10 cellular contexts compared by ENCODE assay signal in the genomic region with DNA sequence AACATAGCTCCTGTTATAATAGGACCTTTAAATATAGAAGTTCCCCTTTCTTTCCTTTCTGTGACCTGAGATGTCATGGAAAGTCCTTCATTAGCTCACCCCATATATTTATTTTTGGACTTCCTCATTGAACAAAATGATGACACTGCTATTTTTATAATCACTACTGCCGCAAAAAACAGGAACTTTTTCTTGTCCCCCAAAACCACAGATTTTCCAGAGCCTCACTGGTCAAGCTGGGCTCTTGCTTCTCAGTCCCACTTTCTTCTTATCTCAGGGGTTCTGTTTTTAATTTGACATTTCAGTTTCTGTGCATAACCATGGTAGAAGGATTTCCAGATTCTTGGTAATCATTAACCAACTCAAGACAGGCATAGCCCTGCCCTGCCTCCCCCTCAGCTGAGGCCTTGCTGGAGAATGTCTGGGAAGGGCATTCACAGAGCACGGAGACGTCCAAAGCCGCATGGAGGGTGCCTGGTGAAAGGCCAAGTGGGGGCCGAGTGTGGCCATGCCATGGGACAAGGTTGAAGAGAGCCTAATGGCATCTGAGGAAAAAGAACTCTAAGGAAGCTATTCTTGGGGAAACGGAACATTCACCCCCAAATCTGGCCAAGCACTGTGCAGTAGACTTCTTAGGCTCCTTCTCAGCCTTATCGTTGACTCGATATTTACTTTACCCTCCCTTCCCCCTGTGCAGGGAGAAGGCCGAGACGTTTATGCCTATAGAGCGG.
DNase-seq lines count a peak whose midpoint lies in the region; ATAC-seq and TF ChIP-seq lines count a peak whose summit lies in the region.
"Had no signal": no experiment of that assay in that cellular context is flagged by ENCODE, and none has a peak within 500 bp of the region (broad histone marks: within the 10 kb centered on the region; RNA-seq: fewer than 3 reads in every experiment).

No MANE protein-coding gene starts in this region.

- H3K4me1 Mint-ChIP-seq in IgD-negative memory B cell (peaks cover 8 to 21% (median 9%) of the 10 kb centered on the region in 3 donors), osteocyte (ENCODE audit: unreplicated experiment) (peaks cover 20% of the 10 kb centered on the region)
- H3K4me1 Mint-ChIP-seq: central memory CD8-positive, alpha-beta T cell had no signal

- H3K27ac Mint-ChIP-seq in IgD-negative memory B cell (peak overlapping the region in 2 of 3 donors; percentile 29 to 55), osteocyte (ENCODE audit: unreplicated experiment) (no peak overlapping the region)

- no peaks in the 10 kb centered on the region for H3K27me3 ChIP-seq in GM06990 (replicated peaks; ENCODE audit: control insufficient read depth, insufficient read depth, low read length)
- H3K27me3 ChIP-seq: SJSA1 had no signal

- ATAC-seq in GM21619 (IDR thresholded peaks at IDR 0.05; ENCODE audit: unreplicated experiment), result peak; percentile 68

- H3K36me3 ChIP-seq in GM06990 (ENCODE audit: control insufficient read depth, insufficient read depth, low read length), result no peaks in the 10 kb centered on the region
- H3K36me3 ChIP-seq: SJSA1 had no signal

- DNase-seq in GM06990 (ENCODE audit: extremely low read depth, insufficient read length) (peak; percentile 71), kidney tubule cell (ENCODE audit: low spot score) (peak; percentile 93), osteocyte (ENCODE audit: extremely low spot score, unreplicated experiment) (no peak), cortex of kidney (lab: John Stamatoyannopoulos, UW) (no peak)
- no peak for DNase-seq in activated CD4-positive, CD25-positive, alpha-beta regulatory T cell treated with anti-CD3 and anti-CD28 coated beads, Interleukin-2, amount 50 U/mL, for 72 hours
- DNase-seq in stimulated activated naive CD4-positive, alpha-beta T cell treated with Interleukin-2 at 50 U/mL for 16 hours (lab: John Stamatoyannopoulos, UW), result no peak

- TF ChIP-seq CTCF in GM06990 (IDR thresholded peaks at IDR 0.05; ENCODE audit: insufficient read depth, low read length, poor library complexity, severe bottlenecking) (no peak), osteocyte (IDR thresholded peaks at IDR 0.05) (no peak)

- H3K4me3 ChIP-seq in GM06990 (replicated peaks; ENCODE audit: low read depth, low read length), result no peak overlapping the region
- H3K4me3 ChIP-seq: SJSA1 had no signal

- H3K9me3 Mint-ChIP-seq in IgD-negative memory B cell, result peaks cover 0 to 5% (median 2%) of the 10 kb centered on the region in 3 donors
- H3K9me3 Mint-ChIP-seq in osteocyte (ENCODE audit: unreplicated experiment), result no peaks in the 10 kb centered on the region
- H3K9me3 Mint-ChIP-seq: central memory CD8-positive, alpha-beta T cell had no signal

- H3K4me3 Mint-ChIP-seq in IgD-negative memory B cell (peak overlapping the region in 2 of 4 donors; percentile 13 to 41), osteocyte (ENCODE audit: unreplicated experiment) (no peak overlapping the region)
- H3K4me3 Mint-ChIP-seq: central memory CD8-positive, alpha-beta T cell had no signal

- peaks cover under 1% of the 10 kb centered on the region for H3K27me3 Mint-ChIP-seq in IgD-negative memory B cell
- no peaks in the 10 kb centered on the region for H3K27me3 Mint-ChIP-seq in osteocyte (ENCODE audit: unreplicated experiment)
- H3K27me3 Mint-ChIP-seq: central memory CD8-positive, alpha-beta T cell had no signal

- H3K36me3 Mint-ChIP-seq in IgD-negative memory B cell, result no peaks in the 10 kb centered on the region
- H3K36me3 Mint-ChIP-seq in osteocyte (ENCODE audit: unreplicated experiment), result no peaks in the 10 kb centered on the region

Comparison
In these comparisons a context has a peak if more than half of its experiments do, and no peak if none do; other contexts are left out.
1. DNase-seq: peak in GM06990 (single experiment) and kidney tubule cell (single experiment); none in osteocyte (single experiment), activated CD4-positive, CD25-positive, alpha-beta regulatory T cell treated with anti-CD3 and anti-CD28 coated beads, Interleukin-2, amount 50 U/mL, for 72 hours (single experiment), cortex of kidney (single experiment) and stimulated activated naive CD4-positive, alpha-beta T cell treated with Interleukin-2 at 50 U/mL for 16 hours (single experiment).